17 cellular contexts compared by ENCODE assay signal in genomic region chr2:55810621-55811020, GRCh38.
A peak's percentile ranks its signal among the peaks of the same experiment; 100 is the strongest.
DNase-seq lines count a peak whose midpoint lies in the region; ATAC-seq, FAIRE-seq and TF ChIP-seq lines count a peak whose summit lies in the region.
"Had no signal": no experiment of that assay in that cellular context is flagged by ENCODE, and none has a peak within 500 bp of the region (broad histone marks: within the 10 kb centered on the region; RNA-seq: fewer than 3 reads in every experiment).

No MANE protein-coding gene starts in this region.

- peak; percentile 21 for DNase-seq in GM23248
- DNase-seq in endothelial cell of umbilical vein (ENCODE audit: low read depth, low spot score) = peak; percentile 40
- DNase-seq in sciatic nerve (ENCODE audit: low spot score) = no peak
- DNase-seq in naive thymus-derived CD8-positive, alpha-beta T cell = no peak
- no peak for DNase-seq in esophagus squamous epithelium (lab: John Stamatoyannopoulos, UW)
- no peak for DNase-seq in EL
- DNase-seq: CD8-positive, alpha-beta T cell; DND-41; H7; Karpas-422; NCI-H2029; NCI-H526 treated with DMSO at 0.1 percent for 48 hours; Right ventricle myocardium superior; SK-N-SH had no signal

- no peak for FAIRE-seq in endothelial cell of umbilical vein (lab: Jason Lieb, UNC)

- H3K4me3 ChIP-seq in GM23248 (no peak overlapping the region), endothelial cell of umbilical vein (replicated peaks in 1 of 3; ENCODE audit: insufficient read depth in 1 of 3, low read depth in 1 of 3, low read length in 3 of 3) (no peak overlapping the region), esophagus squamous epithelium (no peak overlapping the region)

- ATAC-seq in sciatic nerve = peak; percentile 42
- no peak for ATAC-seq in naive thymus-derived CD8-positive, alpha-beta T cell
- no peak for ATAC-seq in HG03108 (IDR thresholded peaks at IDR 0.05; ENCODE audit: unreplicated experiment)
- ATAC-seq: CD8-positive, alpha-beta T cell; Panc1 had no signal

- H3F3A ChIP-seq in GM23248 (ENCODE audit: insufficient read depth) = no peaks in the 10 kb centered on the region

- H3K27ac Mint-ChIP-seq in naive thymus-derived CD8-positive, alpha-beta T cell = no peak overlapping the region
- H3K27ac Mint-ChIP-seq: CD8-positive, alpha-beta T cell had no signal

- BruUV-seq in endothelial cell of umbilical vein (replicated peaks; lab: Mats Ljungman, UMichigan) = no TSS peak

- no peaks in the 10 kb centered on the region for H3K4me1 Mint-ChIP-seq in naive thymus-derived CD8-positive, alpha-beta T cell

- no peaks in the 10 kb centered on the region for H3K27me3 ChIP-seq in GM23248 (replicated peaks; ENCODE audit: insufficient read depth)
- H3K27me3 ChIP-seq in endothelial cell of umbilical vein (ENCODE audit: control insufficient read depth in 2 of 2, insufficient read depth in 2 of 2, low read length in 2 of 2) = no peaks in the 10 kb centered on the region
- no peaks in the 10 kb centered on the region for H3K27me3 ChIP-seq in esophagus squamous epithelium

- peak overlapping the region; percentile 30 for H3K4me2 ChIP-seq in GM23248 (ENCODE audit: unreplicated experiment)
- no peak overlapping the region for H3K4me2 ChIP-seq in endothelial cell of umbilical vein (ENCODE audit: insufficient read depth, low read length)
- H3K4me2 ChIP-seq: SK-N-SH had no signal

- in situ Hi-C loops in GM23248 (cut with MboI) = no loop called here

- intact Hi-C loops in endothelial cell of umbilical vein (cut with micrococcal nuclease) (no loop called here), sciatic nerve (cut with DNase I) (no loop called here), esophagus squamous epithelium (cut with DNase I) (no loop called here)

- H2AFZ ChIP-seq in GM23248 (peak overlapping the region; percentile 49), endothelial cell of umbilical vein (ENCODE audit: low read depth, low read length) (no peak overlapping the region)

- H4K20me1 ChIP-seq in GM23248 (ENCODE audit: insufficient read depth) (no peaks in the 10 kb centered on the region), endothelial cell of umbilical vein (replicated peaks; ENCODE audit: control insufficient read depth, extremely low read depth, insufficient read depth, low read length) (no peaks in the 10 kb centered on the region)

- no peak overlapping the region for H3K4me3 Mint-ChIP-seq in naive thymus-derived CD8-positive, alpha-beta T cell
- H3K4me3 Mint-ChIP-seq: CD8-positive, alpha-beta T cell had no signal

- peak overlapping the region; percentile 6; the same call in 1 of the 2 replicates for H3K9ac ChIP-seq in GM23248
- no peak overlapping the region for H3K9ac ChIP-seq in endothelial cell of umbilical vein (replicated peaks; ENCODE audit: extremely low read depth, insufficient read depth, low read length)
- H3K9ac ChIP-seq: SK-N-SH had no signal

- CTCF ChIA-PET in endothelial cell of umbilical vein (lab: Charles Lee) = no interaction called here

- no peaks in the 10 kb centered on the region for H3K9me3 ChIP-seq in GM23248 (ENCODE audit: low read depth)
- H3K9me3 ChIP-seq in endothelial cell of umbilical vein (replicated peaks; ENCODE audit: control insufficient read depth, insufficient read depth, low read length) = no peaks in the 10 kb centered on the region
- no peaks in the 10 kb centered on the region for H3K9me3 ChIP-seq in esophagus squamous epithelium
- H3K9me3 ChIP-seq: SK-N-SH had no signal

- peaks cover 7 to 41% (median 10%) of the 10 kb centered on the region in 5 donors for H3K27me3 Mint-ChIP-seq in naive thymus-derived CD8-positive, alpha-beta T cell

- WGBS in GM23248 (ENCODE audit: low coverage in 1 of 2, low lambda C conversion rate in 2 of 2, missing lambda C conversion rate in 2 of 2), 2 experiments = 46 to 57% methylated on average over 3 of the region's 3 CpGs
- WGBS in esophagus squamous epithelium, 2 donors = 35 to 37% methylated on average over 3 of the region's 3 CpGs

- POLR2A ChIA-PET in endothelial cell of umbilical vein (lab: Charles Lee) = no interaction called here
- POLR2A ChIA-PET in naive thymus-derived CD8-positive, alpha-beta T cell (lab: Charles Lee) = no interaction called here

- H3K4me1 ChIP-seq in GM23248 (ENCODE audit: insufficient read depth) (peaks cover 20% of the 10 kb centered on the region), endothelial cell of umbilical vein (ENCODE audit: control insufficient read depth, extremely low read depth, insufficient read depth, low read length) (no peaks in the 10 kb centered on the region), esophagus squamous epithelium (no peaks in the 10 kb centered on the region)

- no peaks in the 10 kb centered on the region; the same call in 1 of the 2 replicates for H3K9me2 ChIP-seq in GM23248 (ENCODE audit: insufficient read depth)
- H3K9me2 ChIP-seq: SK-N-SH had no signal

- H3K27ac ChIP-seq in GM23248 (no peak overlapping the region), VCaP (peak overlapping the region; percentile 83), endothelial cell of umbilical vein (ENCODE audit: insufficient read depth, low read depth, low read length) (no peak overlapping the region), esophagus squamous epithelium (no peak overlapping the region)

- no peaks in the 10 kb centered on the region for H3K36me3 Mint-ChIP-seq in naive thymus-derived CD8-positive, alpha-beta T cell
- H3K36me3 Mint-ChIP-seq: CD8-positive, alpha-beta T cell had no signal

- H3K36me3 ChIP-seq in GM23248 (ENCODE audit: low read depth) = no peaks in the 10 kb centered on the region
- H3K36me3 ChIP-seq in endothelial cell of umbilical vein (ENCODE audit: control insufficient read depth in 2 of 2, extremely low read depth in 1 of 2, insufficient read depth in 2 of 2, low read length in 2 of 2) = no peaks in the 10 kb centered on the region
- H3K36me3 ChIP-seq in esophagus squamous epithelium = no peaks in the 10 kb centered on the region

- dilution Hi-C loops in endothelial cell of umbilical vein (cut with MboI; ENCODE audit: extremely low pct_ligation_motif_present, low sequenced_read_pairs) = no loop called here

- no peaks in the 10 kb centered on the region for H3K9me1 ChIP-seq in endothelial cell of umbilical vein (replicated peaks; ENCODE audit: control insufficient read depth, extremely low read depth, insufficient read depth, low read length)

- H3K9me3 Mint-ChIP-seq in naive thymus-derived CD8-positive, alpha-beta T cell = peaks cover 0 to 7% (median 2%) of the 10 kb centered on the region in 9 donors
- H3K9me3 Mint-ChIP-seq: CD8-positive, alpha-beta T cell had no signal

- H3K79me2 ChIP-seq in GM23248 (ENCODE audit: insufficient read depth) (no peaks in the 10 kb centered on the region), endothelial cell of umbilical vein (ENCODE audit: control insufficient read depth, insufficient read depth, low read length) (no peaks in the 10 kb centered on the region)

- TF ChIP-seq POLR2A in endothelial cell of umbilical vein (IDR thresholded peaks at IDR 0.05; ENCODE audit: low read depth, low read length) = no peak
- no peak for TF ChIP-seq POLR2A in esophagus squamous epithelium (IDR thresholded peaks at IDR 0.05)

- TF ChIP-seq CTCF in VCaP (conservative IDR thresholded peaks at IDR 0.05) (no peak), endothelial cell of umbilical vein (IDR thresholded peaks at IDR 0.05; ENCODE audit: extremely low read depth in 1 of 2, insufficient read depth in 1 of 2, low read depth in 1 of 2, low read length in 2 of 2) (no peak), esophagus squamous epithelium (IDR thresholded peaks at IDR 0.05) (no peak)

TF ChIP-seq in endothelial cell of umbilical vein, 7 proteins besides CTCF, POLR2A, EP300 and RAD21:
- TF ChIP-seq POLR2AphosphoS5 (IDR thresholded peaks at IDR 0.05; ENCODE audit: insufficient read depth, low read depth, low read length) = no peak
- no peak for TF ChIP-seq MAX (IDR thresholded peaks at IDR 0.05; ENCODE audit: insufficient read depth, insufficient read length)
- no peak for TF ChIP-seq MYC (IDR thresholded peaks at IDR 0.05; ENCODE audit: low read depth, low read length)
- TF ChIP-seq FOS (IDR thresholded peaks at IDR 0.05; ENCODE audit: borderline replicate concordance, insufficient read depth, low read length) = no peak
- no peak for TF ChIP-seq JUN (IDR thresholded peaks at IDR 0.05; ENCODE audit: borderline replicate concordance, insufficient read depth, insufficient read length, low read depth)
- no peak for TF ChIP-seq GATA2 (IDR thresholded peaks at IDR 0.05; ENCODE audit: insufficient read depth, insufficient read length, low read depth, low read length)
- no peak for TF ChIP-seq EZH2 (IDR thresholded peaks at IDR 0.05; ENCODE audit: borderline replicate concordance, low read depth, low read length, severe bottlenecking)

Comparison
In these comparisons a context has a peak if more than half of its experiments do, and no peak if none do; other contexts are left out.
1. DNase-seq: peak in GM23248 (single experiment) and endothelial cell of umbilical vein (single experiment); none in sciatic nerve (single experiment), naive thymus-derived CD8-positive, alpha-beta T cell (0 of 10), esophagus squamous epithelium (single experiment) and EL (single experiment).